In the genomic region with DNA sequence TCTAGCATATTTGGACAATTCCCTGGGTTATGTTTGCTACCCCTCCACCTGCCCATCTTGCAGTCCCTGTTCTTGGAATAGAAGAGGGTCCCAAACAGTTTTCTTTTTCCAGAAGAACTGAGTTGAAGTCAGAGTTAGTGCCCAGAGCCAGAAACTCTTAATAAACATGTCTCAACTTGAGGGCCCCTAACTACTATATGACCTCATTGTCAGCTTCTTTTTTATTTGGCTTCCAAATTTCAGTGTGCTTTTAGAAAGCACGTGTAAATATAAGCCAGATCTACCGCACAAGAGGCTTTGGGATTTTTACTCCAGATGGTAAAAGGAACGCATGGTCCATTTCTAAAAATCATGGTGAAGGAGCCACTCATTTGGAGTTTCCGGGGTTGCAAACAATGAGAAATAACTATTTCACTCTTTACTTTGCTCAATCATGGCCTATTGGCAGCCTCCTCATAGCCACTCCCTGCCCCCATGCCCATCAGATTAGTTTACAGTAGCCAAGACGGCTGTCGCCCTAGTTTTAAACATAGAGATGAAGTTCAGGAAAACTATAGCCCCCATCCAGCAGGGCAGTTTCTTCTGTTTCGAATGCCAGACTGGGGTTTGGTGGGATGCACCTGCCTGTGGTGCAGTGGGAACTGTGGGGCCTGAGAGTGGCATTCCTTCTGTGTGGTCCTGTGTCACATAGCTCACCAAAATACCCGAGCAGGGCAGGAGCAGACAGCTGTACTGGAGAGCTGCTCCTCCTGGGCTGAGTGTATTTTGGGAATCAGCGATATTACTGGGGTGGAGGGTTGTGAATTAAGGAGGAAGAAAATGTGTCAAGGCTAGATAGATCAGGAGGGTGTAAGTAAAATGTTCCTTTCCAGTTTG, we compare ENCODE assay signal across 11 cellular contexts. TPM values are rescaled to one million over a fixed set of nuclear protein-coding genes. Genes with fewer than 3 reads are reported as not detected.
DNase-seq lines count a peak whose midpoint lies in the region; ATAC-seq and TF ChIP-seq lines count a peak whose summit lies in the region.
"Had no signal": no experiment of that assay in that cellular context is flagged by ENCODE, and none has a peak within 500 bp of the region (broad histone marks: within the 10 kb centered on the region; RNA-seq: fewer than 3 reads in every experiment).

No MANE protein-coding gene starts in this region.

- H3K27me3 ChIP-seq in adipocyte (replicated peaks; ENCODE audit: control insufficient read depth, insufficient read depth, low read length) (peaks cover 17% of the 10 kb centered on the region), suprapubic skin (no peaks in the 10 kb centered on the region), Peyer's patch (no peaks in the 10 kb centered on the region)

- no peak for TF ChIP-seq EP300 in suprapubic skin (IDR thresholded peaks at IDR 0.05)

- H3K27ac Mint-ChIP-seq in immature natural killer cell, result peak overlapping the region in 4 of 6 donors; percentile 60 to 93 (median 88)
- H3K27ac Mint-ChIP-seq: activated naive CD8-positive, alpha-beta T cell treated with anti-CD3 and anti-CD28 coated beads, Interleukin-2, amount 10 ng/mL, durations not matched to agents 7 days and 5 days had no signal

- H3K36me3 ChIP-seq in adipocyte (ENCODE audit: control insufficient read depth, insufficient read depth, low read length, severe bottlenecking) (no peaks in the 10 kb centered on the region), suprapubic skin (no peaks in the 10 kb centered on the region), Peyer's patch (no peaks in the 10 kb centered on the region)
- H3K36me3 ChIP-seq: neutrophil had no signal

- H3K4me1 Mint-ChIP-seq in immature natural killer cell, result peaks cover 20 to 24% of the 10 kb centered on the region in 2 donors

- peaks cover 31% of the 10 kb centered on the region for H3K4me1 ChIP-seq in adipocyte (ENCODE audit: control insufficient read depth, insufficient read depth, low read length)
- peaks cover 38% of the 10 kb centered on the region for H3K4me1 ChIP-seq in suprapubic skin
- peaks cover 0 to 19% (median 0%) of the 10 kb centered on the region in 4 donors for H3K4me1 ChIP-seq in Peyer's patch

- intact Hi-C loops in Right ventricle myocardium superior (cut with DNase I) (no loop called here), cardiac septum (cut with DNase I) (loop anchor here (10.0 kb wide), 1 partner anchor 303 kb away; the partner anchor contains the start of gene DNAJC5G)

- H3K4me3 ChIP-seq in adipocyte (ENCODE audit: low read length) (peak overlapping the region; percentile 82), suprapubic skin (peak overlapping the region; percentile 85), Peyer's patch (no peak overlapping the region)

- DNase-seq in Right ventricle myocardium superior (no peak), cardiac septum (ENCODE audit: low spot score) (no peak), adipocyte (ENCODE audit: low read depth) (no peak), immature natural killer cell (no peak), suprapubic skin (ENCODE audit: low spot score in 2 of 2) (peak in 1 of 2 donors; percentile 62), Peyer's patch (no peak), H4 (ENCODE audit: low spot score) (no peak), CD1c-positive myeloid dendritic cell (ENCODE audit: extremely low spot score) (no peak)
- DNase-seq: activated naive CD8-positive, alpha-beta T cell treated with anti-CD3 and anti-CD28 coated beads, Interleukin-2, amount 10 ng/mL, durations not matched to agents 7 days and 5 days had no signal

- 41% methylated on average over 9 of the region's 9 CpGs for WGBS in suprapubic skin

- peak overlapping the region; percentile 85 for H3K9ac ChIP-seq in adipocyte (ENCODE audit: low read length)

- ATAC-seq in Right ventricle myocardium superior (ENCODE audit: poor library complexity), result peak; percentile 42

- no peak for TF ChIP-seq CTCF in suprapubic skin (IDR thresholded peaks at IDR 0.05)
- no peak for TF ChIP-seq CTCF in Peyer's patch (IDR thresholded peaks at IDR 0.05)

- no peak for TF ChIP-seq POLR2A in suprapubic skin (IDR thresholded peaks at IDR 0.05)
- no peak for TF ChIP-seq POLR2A in Peyer's patch (IDR thresholded peaks at IDR 0.05)

- H3K9me3 Mint-ChIP-seq in immature natural killer cell, result no peaks in the 10 kb centered on the region
- H3K9me3 Mint-ChIP-seq: activated naive CD8-positive, alpha-beta T cell treated with anti-CD3 and anti-CD28 coated beads, Interleukin-2, amount 10 ng/mL, durations not matched to agents 7 days and 5 days had no signal

- H3K27me3 Mint-ChIP-seq in immature natural killer cell (ENCODE audit: low read depth in 3 of 3), result peaks cover 15 to 27% (median 18%) of the 10 kb centered on the region in 3 donors

- peaks cover 0 to 5% (median 0%) of the 10 kb centered on the region in 3 donors for H3K36me3 Mint-ChIP-seq in immature natural killer cell

- no peaks in the 10 kb centered on the region for H3K9me3 ChIP-seq in adipocyte (ENCODE audit: control insufficient read depth, low read length)
- no peaks in the 10 kb centered on the region for H3K9me3 ChIP-seq in suprapubic skin
- H3K9me3 ChIP-seq in Peyer's patch, result no peaks in the 10 kb centered on the region
- H3K9me3 ChIP-seq: neutrophil had no signal

- H3K27ac ChIP-seq in suprapubic skin (peak overlapping the region; percentile 82), Peyer's patch (no peak overlapping the region)
- H3K27ac ChIP-seq: HL-60 had no signal

- peak overlapping the region; percentile 81 to 87 (median 86) for H3K4me3 Mint-ChIP-seq in immature natural killer cell

RNA-seq across cellular contexts. Expression of gene MAPRE3, which starts 1.7 kb away (rescaled TPM):
- total RNA-seq in Right ventricle myocardium superior, result 57.9 TPM
- 43.1 TPM for total RNA-seq in cardiac septum
- polyA plus RNA-seq in immature natural killer cell, result 1 to 10 TPM; 1.7 to 2.2 (median 1.9) TPM
- 10 to 100 TPM; 29.5 to 57.5 (median 34.0) TPM for total RNA-seq in suprapubic skin
- total RNA-seq in Peyer's patch, result 10 to 100 TPM in 1 of 4 donors, 1 to 10 TPM in 3; 4.2 to 14.9 (median 5.9) TPM
- 2.7 and 4.0 TPM in 2 replicates for total RNA-seq in H4 (2014; rRNA removed; shearing (Covaris generic))

Comparison
In these comparisons a context has a peak if more than half of its experiments do, and no peak if none do; other contexts are left out.
1. H3K4me3 ChIP-seq: peak in adipocyte (single experiment) and suprapubic skin (single experiment); none in Peyer's patch (0 of 4).